Comparison of ENCODE assay signal across 1 cellular context in genomic region chr2:101743288-101743687, GRCh38.
TF ChIP-seq lines count a peak whose summit lies in the region.

No MANE protein-coding gene starts in this region.

TF ChIP-seq in IMR-90, 13 proteins besides CTCF, POLR2A, EP300 and RAD21:
- no peak for TF ChIP-seq MAZ (IDR thresholded peaks at IDR 0.05; ENCODE audit: borderline replicate concordance, low read depth, low read length)
- no peak for TF ChIP-seq NFE2L2 (IDR thresholded peaks at IDR 0.05; ENCODE audit: low read depth, low read length)
- no peak for TF ChIP-seq BHLHE40 (IDR thresholded peaks at IDR 0.05; ENCODE audit: low read depth, low read length)
- no peak for TF ChIP-seq RCOR1 (IDR thresholded peaks at IDR 0.05; ENCODE audit: insufficient replicate concordance, low read length)
- no peak for TF ChIP-seq RFX5 (IDR thresholded peaks at IDR 0.05; ENCODE audit: low read depth, low read length)
- no peak for TF ChIP-seq SMC3 (IDR thresholded peaks at IDR 0.05; ENCODE audit: low read depth, low read length)
- TF ChIP-seq CHD1 (IDR thresholded peaks at IDR 0.05; ENCODE audit: low read depth, low read length): no peak
- TF ChIP-seq MXI1 (IDR thresholded peaks at IDR 0.05; ENCODE audit: borderline replicate concordance, low read depth, low read length): no peak
- no peak for TF ChIP-seq CEBPB (IDR thresholded peaks at IDR 0.05; ENCODE audit: low read depth, low read length)
- TF ChIP-seq MAFK (IDR thresholded peaks at IDR 0.05; ENCODE audit: low read depth, low read length): no peak
- no peak for TF ChIP-seq ELK1 (IDR thresholded peaks at IDR 0.05; ENCODE audit: borderline replicate concordance, low read depth, low read length)
- TF ChIP-seq USF2 (IDR thresholded peaks at IDR 0.05; ENCODE audit: low read depth, low read length): no peak
- no peak for TF ChIP-seq FOS (IDR thresholded peaks at IDR 0.05; ENCODE audit: low read depth, low read length)
TF ChIP-seq in IMR-90: peak in this region for 0.
